8 cellular contexts compared by ENCODE assay signal in the genomic region with DNA sequence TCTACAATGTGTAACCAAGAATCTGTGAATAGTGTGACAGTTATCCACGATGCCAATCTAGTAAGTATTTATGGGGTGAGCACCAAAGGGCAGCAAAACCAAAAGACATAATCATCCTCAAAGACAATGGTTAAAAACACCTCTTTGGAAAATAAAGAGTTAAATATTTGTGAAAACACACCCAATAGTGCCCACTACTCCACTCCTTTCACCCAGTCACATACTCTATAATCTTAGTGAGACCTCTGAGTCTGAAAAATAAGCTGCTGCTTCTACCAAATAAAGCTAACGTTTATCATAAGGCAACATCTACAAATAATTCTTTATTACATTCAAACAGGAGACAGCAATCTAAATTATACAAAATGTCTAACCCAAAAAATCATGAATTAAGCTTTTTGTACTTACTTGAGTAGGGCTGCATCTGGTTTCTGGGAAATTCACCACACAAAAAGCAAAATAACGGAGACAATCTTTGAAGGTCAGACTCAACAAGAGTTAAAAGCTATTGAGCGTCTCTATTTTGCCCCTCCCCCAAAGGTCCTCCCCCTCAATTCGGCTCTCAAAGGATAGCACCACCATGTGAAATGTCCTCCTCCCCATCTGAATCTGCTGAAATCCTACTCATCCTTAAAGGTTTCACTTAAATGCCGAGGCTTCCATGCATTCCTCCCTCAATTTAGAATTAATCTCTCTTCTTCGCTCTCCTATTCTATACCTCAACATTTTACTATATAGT. TPM values are rescaled to one million over a fixed set of nuclear protein-coding genes. Genes with fewer than 3 reads are reported as not detected.
A peak's percentile ranks its signal among the peaks of the same experiment; 100 is the strongest.
DNase-seq lines count a peak whose midpoint lies in the region; ATAC-seq and TF ChIP-seq lines count a peak whose summit lies in the region.

No MANE protein-coding gene starts in this region.

- H3K36me3 ChIP-seq in iPS-20b (ENCODE audit: insufficient read depth, low read depth, low read length) = no peaks in the 10 kb centered on the region

- DNase-seq in activated T-cell treated with anti-CD3 and anti-CD28 coated beads, Interleukin-2, amount 50 U/mL, for 24 hours = no peak
- no peak for DNase-seq in activated T-cell treated with anti-CD3 and anti-CD28 coated beads for 4 hours
- no peak for DNase-seq in activated T-helper 2 cell treated with anti-CD3 and anti-CD28 coated beads, Interferon-gamma antibody, Interleukin-2, Interleukin-4, amounts not matched to agents 10 μg/mL and 5 μg/mL and 100 μg/mL, durations not matched to agents 14 hours and 24 hours and 36 hours (ENCODE audit: low spot score)
- DNase-seq in stimulated activated effector memory CD8-positive, alpha-beta T cell treated with anti-CD3 and anti-CD28 coated beads, Interleukin-12 subunit alpha, Interleukin-12 subunit beta, amount 100 ng/mL, for 72 hours (ENCODE audit: low spot score in 2 of 2) = no peak
- no peak for DNase-seq in NCI-H1048 (lab: John Stamatoyannopoulos, UW)
- no peak for DNase-seq in omental fat pad (ENCODE audit: low spot score)
- DNase-seq in HPDE6-E6E7 (ENCODE audit: extremely low spot score) = no peak

- peaks cover 23% of the 10 kb centered on the region for H3K27me3 Mint-ChIP-seq in activated T-cell treated with anti-CD3 and anti-CD28 coated beads, Interleukin-2, amount 50 U/mL, for 24 hours
- peaks cover 44% of the 10 kb centered on the region for H3K27me3 Mint-ChIP-seq in activated T-helper 2 cell treated with anti-CD3 and anti-CD28 coated beads, Interferon-gamma antibody, Interleukin-2, Interleukin-4, amounts not matched to agents 10 μg/mL and 5 μg/mL and 100 μg/mL, durations not matched to agents 14 hours and 24 hours and 36 hours (ENCODE audit: low read depth)

- no peak overlapping the region; the same call in 1 of the 2 replicates for H3K9ac ChIP-seq in iPS-20b (ENCODE audit: low read depth, low read length)

- peak overlapping the region; percentile 83 for H3K4me3 ChIP-seq in iPS-20b (ENCODE audit: low read length)

- no peak for ATAC-seq in stimulated activated effector memory CD8-positive, alpha-beta T cell treated with anti-CD3 and anti-CD28 coated beads, Interleukin-12 subunit alpha, Interleukin-12 subunit beta, amount 100 ng/mL, for 72 hours
- no peak for ATAC-seq in omental fat pad (ENCODE audit: low FRiP score)

- H3K9me3 ChIP-seq in iPS-20b (ENCODE audit: insufficient read depth, low read depth, low read length) = no peaks in the 10 kb centered on the region

- H3K4me1 ChIP-seq in iPS-20b (ENCODE audit: insufficient read depth, low read length) = peaks cover 16% of the 10 kb centered on the region

- peaks cover 2% of the 10 kb centered on the region for H3K36me3 Mint-ChIP-seq in activated T-cell treated with anti-CD3 and anti-CD28 coated beads, Interleukin-2, amount 50 U/mL, for 24 hours (ENCODE audit: low read depth)
- no peaks in the 10 kb centered on the region for H3K36me3 Mint-ChIP-seq in activated T-helper 2 cell treated with anti-CD3 and anti-CD28 coated beads, Interferon-gamma antibody, Interleukin-2, Interleukin-4, amounts not matched to agents 10 μg/mL and 5 μg/mL and 100 μg/mL, durations not matched to agents 14 hours and 24 hours and 36 hours (ENCODE audit: low read depth)
- peaks cover 6% of the 10 kb centered on the region for H3K36me3 Mint-ChIP-seq in stimulated activated effector memory CD8-positive, alpha-beta T cell treated with anti-CD3 and anti-CD28 coated beads, Interleukin-12 subunit alpha, Interleukin-12 subunit beta, amount 100 ng/mL, for 72 hours

- no peak overlapping the region for H3K27ac Mint-ChIP-seq in activated T-cell treated with anti-CD3 and anti-CD28 coated beads, Interleukin-2, amount 50 U/mL, for 24 hours
- no peak overlapping the region for H3K27ac Mint-ChIP-seq in activated T-helper 2 cell treated with anti-CD3 and anti-CD28 coated beads, Interferon-gamma antibody, Interleukin-2, Interleukin-4, amounts not matched to agents 10 μg/mL and 5 μg/mL and 100 μg/mL, durations not matched to agents 14 hours and 24 hours and 36 hours
- H3K27ac Mint-ChIP-seq in stimulated activated effector memory CD8-positive, alpha-beta T cell treated with anti-CD3 and anti-CD28 coated beads, Interleukin-12 subunit alpha, Interleukin-12 subunit beta, amount 100 ng/mL, for 72 hours = no peak overlapping the region

- no peak for TF ChIP-seq CTCF in omental fat pad (IDR thresholded peaks at IDR 0.05)

- peak overlapping the region; percentile 76 for H3K4me3 Mint-ChIP-seq in activated T-cell treated with anti-CD3 and anti-CD28 coated beads, Interleukin-2, amount 50 U/mL, for 24 hours
- peak overlapping the region; percentile 70 for H3K4me3 Mint-ChIP-seq in activated T-helper 2 cell treated with anti-CD3 and anti-CD28 coated beads, Interferon-gamma antibody, Interleukin-2, Interleukin-4, amounts not matched to agents 10 μg/mL and 5 μg/mL and 100 μg/mL, durations not matched to agents 14 hours and 24 hours and 36 hours (ENCODE audit: low read depth)
- H3K4me3 Mint-ChIP-seq in stimulated activated effector memory CD8-positive, alpha-beta T cell treated with anti-CD3 and anti-CD28 coated beads, Interleukin-12 subunit alpha, Interleukin-12 subunit beta, amount 100 ng/mL, for 72 hours = peak overlapping the region; percentile 75

- H3K27me3 ChIP-seq in iPS-20b (ENCODE audit: insufficient read depth, low read length) = peaks cover 17% of the 10 kb centered on the region

- H3K4me1 Mint-ChIP-seq in activated T-cell treated with anti-CD3 and anti-CD28 coated beads, Interleukin-2, amount 50 U/mL, for 24 hours (ENCODE audit: low read depth) = peaks cover 34% of the 10 kb centered on the region
- peaks cover 22% of the 10 kb centered on the region for H3K4me1 Mint-ChIP-seq in activated T-helper 2 cell treated with anti-CD3 and anti-CD28 coated beads, Interferon-gamma antibody, Interleukin-2, Interleukin-4, amounts not matched to agents 10 μg/mL and 5 μg/mL and 100 μg/mL, durations not matched to agents 14 hours and 24 hours and 36 hours (ENCODE audit: low read depth)
- peaks cover 18% of the 10 kb centered on the region for H3K4me1 Mint-ChIP-seq in stimulated activated effector memory CD8-positive, alpha-beta T cell treated with anti-CD3 and anti-CD28 coated beads, Interleukin-12 subunit alpha, Interleukin-12 subunit beta, amount 100 ng/mL, for 72 hours

- H3K27ac ChIP-seq in iPS-20b (ENCODE audit: low read length) = no peak overlapping the region

- intact Hi-C loops in activated T-helper 2 cell treated with anti-CD3 and anti-CD28 coated beads, Interferon-gamma antibody, Interleukin-2, Interleukin-4, amounts not matched to agents 10 μg/mL and 5 μg/mL and 100 μg/mL, durations not matched to agents 14 hours and 24 hours and 36 hours (cut with micrococcal nuclease) = loop anchor here (5.0 kb wide), 3 partner anchors 41 to 269 kb away; no protein-coding TSS in a partner anchor

- peaks cover 10% of the 10 kb centered on the region for H3K9me3 Mint-ChIP-seq in activated T-cell treated with anti-CD3 and anti-CD28 coated beads, Interleukin-2, amount 50 U/mL, for 24 hours
- H3K9me3 Mint-ChIP-seq in activated T-helper 2 cell treated with anti-CD3 and anti-CD28 coated beads, Interferon-gamma antibody, Interleukin-2, Interleukin-4, amounts not matched to agents 10 μg/mL and 5 μg/mL and 100 μg/mL, durations not matched to agents 14 hours and 24 hours and 36 hours = peaks cover 13% of the 10 kb centered on the region
- peaks cover 3% of the 10 kb centered on the region for H3K9me3 Mint-ChIP-seq in stimulated activated effector memory CD8-positive, alpha-beta T cell treated with anti-CD3 and anti-CD28 coated beads, Interleukin-12 subunit alpha, Interleukin-12 subunit beta, amount 100 ng/mL, for 72 hours

RNA-seq across cellular contexts. Expression of a gene that starts 2.0 kb away (rescaled TPM):
- total RNA-seq in activated T-helper 2 cell treated with anti-CD3 and anti-CD28 coated beads, Interferon-gamma antibody, Interleukin-2, Interleukin-4, amounts not matched to agents 10 μg/mL and 5 μg/mL and 100 μg/mL, durations not matched to agents 14 hours and 24 hours and 36 hours = 2.8 and 4.6 TPM in 2 replicates
- 10 to 100 TPM; 38.1 to 86.1 (median 65.6) TPM for total RNA-seq in omental fat pad
